In genomic region chr3:196149375-196149774, GRCh38 we compare ENCODE assay signal across 22 cellular contexts.
"Had no signal": no experiment of that assay in that cellular context is flagged by ENCODE, and none has a peak within 500 bp of the region (broad histone marks: within the 10 kb centered on the region; RNA-seq: fewer than 3 reads in every experiment).

No MANE protein-coding gene starts in this region.

- H3K9ac ChIP-seq: parathyroid adenoma had no signal

- H3K79me2 ChIP-seq: parathyroid adenoma had no signal

- H3K4me1 ChIP-seq: body of pancreas, foreskin keratinocyte, parathyroid adenoma had no signal

- H3K27ac ChIP-seq: body of pancreas, epithelial cell of prostate, foreskin keratinocyte, parathyroid adenoma, right lobe of liver, thoracic aorta, upper lobe of left lung had no signal

- H3K9me3 ChIP-seq: body of pancreas, right lobe of liver, thoracic aorta, upper lobe of left lung had no signal

- ATAC-seq: body of pancreas, foreskin keratinocyte, left lobe of liver had no signal

- H3K4me3 ChIP-seq: body of pancreas, lung, right lobe of liver, thoracic aorta, upper lobe of left lung had no signal

- H3K36me3 ChIP-seq: right lobe of liver, thoracic aorta, upper lobe of left lung had no signal

- H3K27me3 ChIP-seq: body of pancreas, foreskin keratinocyte, right lobe of liver, upper lobe of left lung had no signal

- FAIRE-seq: colon, keratinocyte, small intestine had no signal

- DNase-seq: activated CD4-positive, alpha-beta T cell treated with anti-CD3 and anti-CD28 coated beads, Interleukin-2, amount 10 ng/mL, durations not matched to agents 7 days and 5 days; activated CD4-positive, CD25-positive, alpha-beta regulatory T cell; activated naive CD8-positive, alpha-beta T cell treated with anti-CD3 and anti-CD28 coated beads, Interleukin-2, amount 10 ng/mL, durations not matched to agents 7 days and 5 days; body of pancreas; caudate nucleus; endodermal cell; foreskin keratinocyte; glutamatergic neuron; hypothalamus; right lobe of liver; small intestine; stimulated activated CD4-positive, alpha-beta T cell treated with anti-CD3 and anti-CD28 coated beads, Interleukin-15, amount 100 ng/mL, for 24 hours; stimulated activated CD4-positive, alpha-beta T cell treated with anti-CD3 and anti-CD28 coated beads, Interleukin-4, amount 100 ng/mL, for 24 hours; T-helper 9 cell; upper lobe of left lung had no signal

- H2AFZ ChIP-seq: parathyroid adenoma had no signal
